Comparison of ENCODE assay signal across 11 cellular contexts in the genomic region with DNA sequence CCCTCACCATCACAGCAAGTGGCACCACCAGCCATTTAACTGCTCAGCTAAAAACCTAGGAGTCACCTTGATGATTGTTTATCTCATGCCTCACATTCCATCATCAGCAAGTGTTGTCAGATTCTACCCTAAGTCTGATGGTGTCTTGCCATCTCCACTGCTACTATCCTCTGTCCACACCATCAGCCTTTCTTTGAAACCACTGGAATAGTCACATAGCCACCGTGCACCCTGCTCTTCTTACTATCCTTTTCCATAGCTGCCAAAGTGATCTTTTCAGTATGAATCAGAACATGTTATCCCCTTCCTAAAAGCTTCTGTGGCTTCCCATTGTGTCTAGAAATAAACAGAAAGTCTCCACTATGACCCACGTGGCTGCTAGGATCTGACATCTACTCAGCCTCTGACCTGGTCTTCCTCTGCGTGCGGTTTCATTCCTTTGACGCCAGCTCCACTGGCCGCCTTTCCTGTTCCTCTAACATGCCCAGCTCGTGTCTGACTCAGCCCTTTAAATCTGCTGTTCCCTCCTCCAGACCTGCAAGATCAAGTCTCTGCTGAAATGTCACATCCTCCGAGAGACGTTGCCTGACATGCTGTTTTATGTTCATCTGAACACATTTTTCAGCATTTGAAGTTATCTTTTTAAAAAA. TPM values are rescaled to one million over a fixed set of nuclear protein-coding genes. Genes with fewer than 3 reads are reported as not detected.
A peak's percentile ranks its signal among the peaks of the same experiment; 100 is the strongest.
DNase-seq lines count a peak whose midpoint lies in the region; ATAC-seq and TF ChIP-seq lines count a peak whose summit lies in the region.
"Had no signal": no experiment of that assay in that cellular context is flagged by ENCODE, and none has a peak within 500 bp of the region (broad histone marks: within the 10 kb centered on the region; RNA-seq: fewer than 3 reads in every experiment).

No MANE protein-coding gene starts in this region.

- TF ChIP-seq CTCF in fibroblast of mammary gland (conservative IDR thresholded peaks at IDR 0.05; ENCODE audit: control insufficient read depth, insufficient read depth, low read depth, low read length): no peak

- peaks cover 4 to 8% (median 5%) of the 10 kb centered on the region in 3 donors for H3K4me1 Mint-ChIP-seq in T-cell

- no peaks in the 10 kb centered on the region for H3K36me3 Mint-ChIP-seq in T-cell

- ATAC-seq in T-cell (replicated peaks in 1 of 4) (peak in 3 of 4 experiments; percentile 23 to 32 (median 29)), GM18517 (IDR thresholded peaks at IDR 0.05; ENCODE audit: unreplicated experiment) (no peak)
- ATAC-seq: Panc1 had no signal

- no peak overlapping the region for H3K4me3 Mint-ChIP-seq in T-cell

- CTCF ChIA-PET in T-cell (lab: Charles Lee): no interaction called here

- H3K27ac Mint-ChIP-seq in T-cell: no peak overlapping the region

- H3K9me3 Mint-ChIP-seq in T-cell: no peaks in the 10 kb centered on the region

- peak; percentile 19 for DNase-seq in COLO829 (ENCODE audit: low spot score)
- peak in 1 of 34 experiments; percentile 36 for DNase-seq in T-cell
- DNase-seq in fibroblast of mammary gland (ENCODE audit: low read depth): peak; percentile 36
- peak in 6 of 10 donors; percentile 16 to 90 (median 31) for DNase-seq in posterior cingulate gyrus
- DNase-seq in DMS53 (lab: John Stamatoyannopoulos, UW): no peak
- DNase-seq in effector CD8-positive, alpha-beta T cell (lab: John Stamatoyannopoulos, UW): no peak
- no peak for DNase-seq in NCI-H510A treated with DMSO at 0.1 percent for 48 hours (lab: John Stamatoyannopoulos, UW)
- DNase-seq: activated naive CD4-positive, alpha-beta T cell treated with Interleukin-2 at 50 U/mL for 16 hours; DMS 273 treated with DMSO at 0.1 percent for 48 hours had no signal

- peaks cover 4% of the 10 kb centered on the region in 2 donors for H3K27me3 Mint-ChIP-seq in T-cell

- POLR2A ChIA-PET in T-cell (lab: Charles Lee): no interaction called here

- H3K4me3 ChIP-seq in fibroblast of mammary gland (ENCODE audit: control insufficient read depth, low read depth, low read length): no peak overlapping the region

- intact Hi-C loops in posterior cingulate gyrus (cut with DNase I): no loop called here

RNA-seq across cellular contexts. Expression of gene CHN2, which starts 16.5 kb away (rescaled TPM):
- 1 to 10 TPM; 4.5 to 9.0 (median 6.6) TPM for total RNA-seq in T-cell

RNA-seq across cellular contexts. Expression of gene CPVL, which starts 31.8 kb away (rescaled TPM):
- 1 to 10 TPM in 2 of 5 donors, under 1 TPM in 3; 0.47 to 1.6 (median 0.66) TPM for total RNA-seq in T-cell

Comparison
In these comparisons a context has a peak if more than half of its experiments do, and no peak if none do; other contexts are left out.
1. DNase-seq: peak in COLO829 (single experiment), fibroblast of mammary gland (single experiment) and posterior cingulate gyrus (6 of 10); none in DMS53 (single experiment), effector CD8-positive, alpha-beta T cell (single experiment) and NCI-H510A treated with DMSO at 0.1 percent for 48 hours (single experiment).